ENCODE assay signal across 8 cellular contexts in genomic region chr10:119199231-119199992, GRCh38. TPM values are rescaled to one million over a fixed set of nuclear protein-coding genes. Genes with fewer than 3 reads are reported as not detected.
A peak's percentile ranks its signal among the peaks of the same experiment; 100 is the strongest.
DNase-seq lines count a peak whose midpoint lies in the region; ATAC-seq and TF ChIP-seq lines count a peak whose summit lies in the region.

No MANE protein-coding gene starts in this region.

- no peaks in the 10 kb centered on the region for H4K20me1 ChIP-seq in OCI-LY7 (ENCODE audit: insufficient read depth, low read length)

- no peak overlapping the region for H3K4me3 ChIP-seq in OCI-LY7 (ENCODE audit: low read depth, low read length, poor library complexity, severe bottlenecking)
- no peak overlapping the region for H3K4me3 ChIP-seq in parathyroid adenoma (ENCODE audit: low read depth, low read length)

- no peaks in the 10 kb centered on the region for H3K9me2 ChIP-seq in OCI-LY7 (ENCODE audit: insufficient read depth, low read length)

- no peak overlapping the region for H3K9ac ChIP-seq in parathyroid adenoma

- TF ChIP-seq CTCF in OCI-LY7 (conservative IDR thresholded peaks at IDR 0.05; ENCODE audit: low read length) (peak; percentile 91), parathyroid adenoma (IDR thresholded peaks at IDR 0.05) (peak; percentile 82)

- ATAC-seq in activated CD4-positive, CD25-positive, alpha-beta regulatory T cell treated with anti-CD3 and anti-CD28 coated beads, Interleukin-2, amount 50 U/mL, for 24 hours, result peak; percentile 50 to 60
- ATAC-seq in HG03175 (IDR thresholded peaks at IDR 0.05; ENCODE audit: unreplicated experiment), result peak; percentile 65
- peak; percentile 68 for ATAC-seq in activated naive CD8-positive, alpha-beta T cell treated with anti-CD3 and anti-CD28 coated beads, Interleukin-2, amount 50 U/mL, for 24 hours
- ATAC-seq in HG03025 (IDR thresholded peaks at IDR 0.05; ENCODE audit: low FRiP score, unreplicated experiment), result no peak

- no peaks in the 10 kb centered on the region for H3K36me3 Mint-ChIP-seq in activated naive CD8-positive, alpha-beta T cell treated with anti-CD3 and anti-CD28 coated beads, Interleukin-2, amount 50 U/mL, for 24 hours (ENCODE audit: low read depth)

- H3K4me1 ChIP-seq in OCI-LY7 (ENCODE audit: insufficient read depth, low read length, poor library complexity, severe bottlenecking) (no peaks in the 10 kb centered on the region), parathyroid adenoma (no peaks in the 10 kb centered on the region)

- intact Hi-C loops in OCI-LY7 (cut with micrococcal nuclease; ENCODE audit: unreplicated experiment), result loop anchor here (1.0 to 2.0 kb wide), 4 partner anchors 218 to 343 kb away; partner anchors contain the start of gene RGS10
- intact Hi-C loops in head of caudate nucleus (cut with DNase I), result loop anchor here (5.0 kb wide), 1 partner anchor 248 kb away; no protein-coding TSS in a partner anchor

- peaks cover 2% of the 10 kb centered on the region for H3K27me3 Mint-ChIP-seq in activated naive CD8-positive, alpha-beta T cell treated with anti-CD3 and anti-CD28 coated beads, Interleukin-2, amount 50 U/mL, for 24 hours

- no peak overlapping the region for H2AFZ ChIP-seq in OCI-LY7 (ENCODE audit: low read length)
- peak overlapping the region; percentile 30 for H2AFZ ChIP-seq in parathyroid adenoma

- H3K9me3 ChIP-seq in OCI-LY7 (ENCODE audit: low read length) (no peaks in the 10 kb centered on the region), parathyroid adenoma (ENCODE audit: control insufficient read depth, low read length) (no peaks in the 10 kb centered on the region)

- DNase-seq in activated CD4-positive, CD25-positive, alpha-beta regulatory T cell treated with anti-CD3 and anti-CD28 coated beads, Interleukin-2, amount 50 U/mL, for 72 hours, result no peak
- DNase-seq in OCI-LY7 (ENCODE audit: low spot score), result peak; percentile 85
- DNase-seq in activated naive CD8-positive, alpha-beta T cell treated with anti-CD3 and anti-CD28 coated beads, Interleukin-2, amount 50 U/mL, for 24 hours, result peak; percentile 41
- peak; percentile 46 to 94 (median 78) for DNase-seq in head of caudate nucleus

- H3K27ac Mint-ChIP-seq in activated naive CD8-positive, alpha-beta T cell treated with anti-CD3 and anti-CD28 coated beads, Interleukin-2, amount 50 U/mL, for 24 hours, result no peak overlapping the region

- H3K4me2 ChIP-seq in OCI-LY7 (ENCODE audit: low read length), result peak overlapping the region; percentile 19; the same call in 1 of the 2 replicates
- H3K4me2 ChIP-seq in parathyroid adenoma (ENCODE audit: low read length), result no peak overlapping the region

- no peaks in the 10 kb centered on the region for H3K27me3 ChIP-seq in parathyroid adenoma (ENCODE audit: control insufficient read depth, insufficient read depth, low read length)

- H3K79me2 ChIP-seq in OCI-LY7 (ENCODE audit: insufficient read depth, low read depth, low read length) (no peaks in the 10 kb centered on the region), parathyroid adenoma (no peaks in the 10 kb centered on the region)

- H3K27ac ChIP-seq in OCI-LY7 (ENCODE audit: low read depth, low read length, poor library complexity, severe bottlenecking), result no peak overlapping the region
- H3K27ac ChIP-seq in parathyroid adenoma, result no peak overlapping the region

- CTCF ChIA-PET in OCI-LY7 (lab: Charles Lee; ENCODE audit: unreplicated experiment), result interaction anchor here (0.5 to 2.3 kb wide), 11 partner anchors 9 to 352 kb away, joined by 3 to 16 read pairs (median 4); no protein-coding TSS in a partner anchor

- H3K9me3 Mint-ChIP-seq in activated naive CD8-positive, alpha-beta T cell treated with anti-CD3 and anti-CD28 coated beads, Interleukin-2, amount 50 U/mL, for 24 hours, result no peaks in the 10 kb centered on the region

- H3K36me3 ChIP-seq in OCI-LY7 (ENCODE audit: insufficient read depth, low read length) (no peaks in the 10 kb centered on the region), parathyroid adenoma (ENCODE audit: control insufficient read depth, insufficient read depth, low read length) (no peaks in the 10 kb centered on the region)

- POLR2A ChIA-PET in OCI-LY7 (lab: Charles Lee), result interaction anchor here (0.5 to 2.1 kb wide), 4 partner anchors 9 to 290 kb away, joined by 3 to 8 read pairs (median 3); no protein-coding TSS in a partner anchor

- H3K4me3 Mint-ChIP-seq in activated naive CD8-positive, alpha-beta T cell treated with anti-CD3 and anti-CD28 coated beads, Interleukin-2, amount 50 U/mL, for 24 hours, result no peak overlapping the region

- peaks cover 24% of the 10 kb centered on the region for H3K4me1 Mint-ChIP-seq in activated naive CD8-positive, alpha-beta T cell treated with anti-CD3 and anti-CD28 coated beads, Interleukin-2, amount 50 U/mL, for 24 hours

- no TSS peak for BruUV-seq in OCI-LY7 (replicated peaks; lab: Mats Ljungman, UMichigan)

RNA-seq across cellular contexts. Expression of gene GRK5, which starts 8.0 kb away (rescaled TPM):
- total RNA-seq in OCI-LY7 (2014; rRNA removed; shearing (Covaris generic)), result 4.2 and 4.7 TPM in 2 replicates
- 8.3 and 10.2 TPM in 2 replicates for total RNA-seq in OCI-LY7 (2022)

RNA-seq across cellular contexts. Expression of gene PRDX3, which starts 20.8 kb away (rescaled TPM):
- total RNA-seq in OCI-LY7 (2014; rRNA removed; shearing (Covaris generic)), result 124 and 175 TPM in 2 replicates
- 150 and 156 TPM in 2 replicates for total RNA-seq in OCI-LY7 (2022)

RNA-seq across cellular contexts. Expression of gene SFXN4, which starts 33.9 kb away (rescaled TPM):
- 27.8 and 35.9 TPM in 2 replicates for total RNA-seq in OCI-LY7 (2014; rRNA removed; shearing (Covaris generic))
- total RNA-seq in OCI-LY7 (2022), result 38.8 and 46.4 TPM in 2 replicates
